In genomic region chr17:64920419-64921172, GRCh38 we compare ENCODE assay signal across 1 cellular context.
TF ChIP-seq lines count a peak whose summit lies in the region.

No MANE protein-coding gene starts in this region.

TF ChIP-seq in K562, 482 proteins besides CTCF, POLR2A, EP300 and RAD21 (continued from another document):
- TF ChIP-seq CBFA2T3 (IDR thresholded peaks at IDR 0.05) (peak; percentile 35), HINFP (tag; conservative IDR thresholded peaks at IDR 0.05; ENCODE audit: low read depth) (0 out of 2 replicates have a peak, but pooled peaks have one; percentile 1), CCAR2 (IDR thresholded peaks at IDR 0.05; ENCODE audit: low read depth, low read length) (0 out of 2 replicates have a peak, but pooled peaks have one; percentile 30), ZNF639 (CRISPR knock-in tag; conservative IDR thresholded peaks at IDR 0.05 in 1 of 2, IDR thresholded peaks at IDR 0.05 in 1 of 2) (peak in 1 of 2 experiments; percentile 14; a peak in 1 of 4 replicates), NUFIP1 (IDR thresholded peaks at IDR 0.05; ENCODE audit: partially characterized antibody) (no peak), PHB (CRISPR knock-in tag; IDR thresholded peaks at IDR 0.05) (no peak), MAFK (IDR thresholded peaks at IDR 0.05; ENCODE audit: low read length) (0 out of 2 replicates have a peak, but pooled peaks have one; percentile 2), ZNF395 (CRISPR knock-in tag; IDR thresholded peaks at IDR 0.05) (peak; percentile 38; the same call in 1 of the 2 replicates), CHCHD3 (CRISPR knock-in tag; IDR thresholded peaks at IDR 0.05) (no peak), KDM5B (IDR thresholded peaks at IDR 0.05; ENCODE audit: insufficient replicate concordance, low read depth, low read length) (peak; percentile 33), SRF (CRISPR knock-in tag; IDR thresholded peaks at IDR 0.05) (0 out of 4 replicates have a peak, but pooled peaks of 1 of the 2 experiments have one; percentile 34), BRCA1 (IDR thresholded peaks at IDR 0.05) (no peak), BRCA1 (CRISPR knock-in tag; IDR thresholded peaks at IDR 0.05) (no peak), NFE2 (IDR thresholded peaks at IDR 0.05; ENCODE audit: low read depth) (0 out of 2 replicates have a peak, but pooled peaks have one; percentile 35), KDM1A (IDR thresholded peaks at IDR 0.05) (peak; percentile 65 to 71; a peak in 3 of 4 replicates), HMG20B (CRISPR knock-in tag; IDR thresholded peaks at IDR 0.05) (no peak), ZSCAN29 (IDR thresholded peaks at IDR 0.05) (no peak), DPF2 (IDR thresholded peaks at IDR 0.05) (no peak), SP1 (CRISPR knock-in tag; IDR thresholded peaks at IDR 0.05) (peak; percentile 15; the same call in 1 of the 2 replicates), MTA1 (IDR thresholded peaks at IDR 0.05; ENCODE audit: borderline replicate concordance) (no peak), ZC3H4 (CRISPR knock-in tag; IDR thresholded peaks at IDR 0.05; ENCODE audit: borderline replicate concordance) (peak; percentile 52; the same call in 1 of the 2 replicates)
